ENCODE assay signal across 1 cellular context in the genomic region with DNA sequence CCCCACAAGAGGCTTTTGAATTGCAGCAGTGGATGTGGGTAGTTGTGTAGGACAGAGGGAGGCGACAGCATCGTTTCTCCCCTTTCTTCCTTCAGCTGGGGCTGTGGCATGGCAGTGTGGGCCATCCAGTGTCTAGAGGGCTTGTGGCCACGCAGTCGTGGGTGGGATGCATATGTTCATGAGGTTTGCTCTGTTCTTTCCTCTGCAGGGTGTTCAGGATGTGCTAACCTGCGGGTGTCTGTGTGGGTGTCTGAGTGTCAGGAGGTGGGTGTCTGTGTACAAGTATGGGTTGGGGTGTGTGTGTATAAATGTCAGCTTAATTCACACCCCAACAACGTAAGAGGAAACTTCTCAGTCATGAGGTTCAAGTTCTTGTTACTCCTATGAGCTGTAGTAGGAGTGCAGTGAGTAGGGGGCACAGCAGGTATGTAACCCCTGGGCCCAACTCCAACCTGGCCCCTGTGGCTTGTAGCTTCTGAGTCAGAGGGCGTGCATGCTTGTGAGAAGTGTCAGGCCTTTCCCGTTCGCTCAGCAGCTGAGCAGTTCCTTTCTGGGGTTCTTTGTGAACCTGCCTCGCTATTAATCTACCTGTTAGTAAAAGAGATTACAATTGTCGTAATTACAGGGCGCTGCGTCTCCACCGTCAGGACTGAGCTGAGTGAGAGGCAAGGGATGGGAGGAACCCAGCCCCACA.
TF ChIP-seq lines count a peak whose summit lies in the region.

No MANE protein-coding gene starts in this region.

TF ChIP-seq in SK-N-SH, 30 proteins besides CTCF, POLR2A, EP300 and RAD21 (continued from another document):
- no peak for TF ChIP-seq ZBTB33 (IDR thresholded peaks at IDR 0.05; ENCODE audit: borderline replicate concordance, low read depth)
